ENCODE assay signal across 23 cellular contexts in genomic region chr5:179255527-179256228, GRCh38.
DNase-seq lines count a peak whose midpoint lies in the region; ATAC-seq and TF ChIP-seq lines count a peak whose summit lies in the region.
"Had no signal": no experiment of that assay in that cellular context is flagged by ENCODE, and none has a peak within 500 bp of the region (broad histone marks: within the 10 kb centered on the region; RNA-seq: fewer than 3 reads in every experiment).

No MANE protein-coding gene starts in this region.

- H3K9me3 Mint-ChIP-seq in activated naive CD4-positive, alpha-beta T cell treated with anti-CD3 and anti-CD28 coated beads, Interleukin-2, amount 10 ng/mL, durations not matched to agents 7 days and 5 days: no peaks in the 10 kb centered on the region
- H3K9me3 Mint-ChIP-seq in neural crest cell (no peaks in the 10 kb centered on the region), type B pancreatic cell (no peaks in the 10 kb centered on the region)
- H3K9me3 Mint-ChIP-seq: dendritic cell treated with granulocyte-macrophage colony-stimulating factor and Interleukin-4, amounts not matched to agents 40 ng/mL and 50 ng/mL, for 4 days; stimulated activated naive CD8-positive, alpha-beta T cell treated with anti-CD3 and anti-CD28 coated beads, Interleukin-15, Interleukin-2, amounts not matched to agents 100 ng/mL and 50 ng/mL, for 24 hours had no signal

- peaks cover 34% of the 10 kb centered on the region for H3K36me3 ChIP-seq in adipocyte (ENCODE audit: control insufficient read depth, insufficient read depth, low read length, severe bottlenecking)
- H3K36me3 ChIP-seq: tibial artery had no signal

- H3K27me3 ChIP-seq in adipocyte (replicated peaks; ENCODE audit: control insufficient read depth, insufficient read depth, low read length): no peaks in the 10 kb centered on the region
- H3K27me3 ChIP-seq: tibial artery had no signal

- no peak overlapping the region for H3K4me3 Mint-ChIP-seq in activated naive CD4-positive, alpha-beta T cell treated with anti-CD3 and anti-CD28 coated beads, Interleukin-2, amount 10 ng/mL, durations not matched to agents 7 days and 5 days
- no peak overlapping the region for H3K4me3 Mint-ChIP-seq in neural crest cell
- no peak overlapping the region for H3K4me3 Mint-ChIP-seq in type B pancreatic cell
- H3K4me3 Mint-ChIP-seq: dendritic cell treated with granulocyte-macrophage colony-stimulating factor and Interleukin-4, amounts not matched to agents 40 ng/mL and 50 ng/mL, for 4 days; memory B cell; stimulated activated naive CD8-positive, alpha-beta T cell treated with anti-CD3 and anti-CD28 coated beads, Interleukin-15, Interleukin-2, amounts not matched to agents 100 ng/mL and 50 ng/mL, for 24 hours had no signal

- no peaks in the 10 kb centered on the region for H3K4me1 Mint-ChIP-seq in activated naive CD4-positive, alpha-beta T cell treated with anti-CD3 and anti-CD28 coated beads, Interleukin-2, amount 10 ng/mL, durations not matched to agents 7 days and 5 days
- H3K4me1 Mint-ChIP-seq in neural crest cell (peaks cover 10% of the 10 kb centered on the region), type B pancreatic cell (ENCODE audit: unreplicated experiment) (peaks cover 5% of the 10 kb centered on the region)
- H3K4me1 Mint-ChIP-seq: memory B cell had no signal

- H3K4me3 ChIP-seq in adipocyte (ENCODE audit: low read length): no peak overlapping the region
- H3K4me3 ChIP-seq: tibial artery had no signal

- no peaks in the 10 kb centered on the region for H3K9me3 ChIP-seq in adipocyte (ENCODE audit: control insufficient read depth, low read length)
- H3K9me3 ChIP-seq: tibial artery had no signal

- peak; percentile 12 for DNase-seq in activated naive CD4-positive, alpha-beta T cell treated with anti-CD3 and anti-CD28 coated beads, Interleukin-2, amount 10 ng/mL, durations not matched to agents 7 days and 5 days
- DNase-seq in activated naive CD4-positive, alpha-beta T cell (lab: John Stamatoyannopoulos, UW): no peak
- no peak for DNase-seq in adipocyte (ENCODE audit: low read depth)
- DNase-seq in neural crest cell (ENCODE audit: low read depth, low spot score): no peak
- peak; percentile 60 for DNase-seq in type B pancreatic cell (ENCODE audit: extremely low spot score, unreplicated experiment)
- no peak for DNase-seq in HT-29 (ENCODE audit: low spot score)
- DNase-seq in dermis blood vessel endothelial cell: no peak
- DNase-seq: activated CD4-positive, alpha-beta T cell treated with anti-CD3 and anti-CD28 coated beads, Interleukin-2, amount 50 U/mL, for 1 hour; amygdala; COR-L47; DMS79; GF-D8; IMR-90; NCI-H1092 treated with DMSO at 0.1 percent for 48 hours; NCI-H2029; NCI-H774; T-helper 2 cell had no signal

- H3K36me3 Mint-ChIP-seq in activated naive CD4-positive, alpha-beta T cell treated with anti-CD3 and anti-CD28 coated beads, Interleukin-2, amount 10 ng/mL, durations not matched to agents 7 days and 5 days: no peaks in the 10 kb centered on the region
- H3K36me3 Mint-ChIP-seq in neural crest cell (ENCODE audit: low read depth): no peaks in the 10 kb centered on the region
- H3K36me3 Mint-ChIP-seq in type B pancreatic cell: no peaks in the 10 kb centered on the region
- H3K36me3 Mint-ChIP-seq: memory B cell had no signal

- ATAC-seq in GM19328 (IDR thresholded peaks at IDR 0.05; ENCODE audit: unreplicated experiment): no peak
- ATAC-seq: SK-N-SH treated with all-trans-retinoic acid at 6 μM for 48 hours had no signal

- H3K27me3 Mint-ChIP-seq in activated naive CD4-positive, alpha-beta T cell treated with anti-CD3 and anti-CD28 coated beads, Interleukin-2, amount 10 ng/mL, durations not matched to agents 7 days and 5 days: peaks cover 3% of the 10 kb centered on the region
- no peaks in the 10 kb centered on the region for H3K27me3 Mint-ChIP-seq in neural crest cell (ENCODE audit: low read depth)
- peaks cover 4% of the 10 kb centered on the region for H3K27me3 Mint-ChIP-seq in type B pancreatic cell
- H3K27me3 Mint-ChIP-seq: dendritic cell treated with granulocyte-macrophage colony-stimulating factor and Interleukin-4, amounts not matched to agents 40 ng/mL and 50 ng/mL, for 4 days had no signal

- CTCF ChIA-PET in activated naive CD4-positive, alpha-beta T cell treated with anti-CD3 and anti-CD28 coated beads, Interleukin-2, amount 10 ng/mL, durations not matched to agents 7 days and 5 days (lab: Charles Lee): no interaction called here

- no peak overlapping the region for H3K27ac Mint-ChIP-seq in activated naive CD4-positive, alpha-beta T cell treated with anti-CD3 and anti-CD28 coated beads, Interleukin-2, amount 10 ng/mL, durations not matched to agents 7 days and 5 days
- H3K27ac Mint-ChIP-seq in neural crest cell (ENCODE audit: unreplicated experiment) (peak overlapping the region; percentile 27), type B pancreatic cell (no peak overlapping the region)
- H3K27ac Mint-ChIP-seq: dendritic cell treated with granulocyte-macrophage colony-stimulating factor and Interleukin-4, amounts not matched to agents 40 ng/mL and 50 ng/mL, for 4 days; memory B cell; stimulated activated naive CD8-positive, alpha-beta T cell treated with anti-CD3 and anti-CD28 coated beads, Interleukin-15, Interleukin-2, amounts not matched to agents 100 ng/mL and 50 ng/mL, for 24 hours had no signal

- TF ChIP-seq CTCF in neural crest cell (conservative IDR thresholded peaks at IDR 0.05) (no peak), type B pancreatic cell (conservative IDR thresholded peaks at IDR 0.05) (no peak)

- peaks cover 38% of the 10 kb centered on the region for H3K4me1 ChIP-seq in adipocyte (ENCODE audit: control insufficient read depth, insufficient read depth, low read length)

- peak overlapping the region; percentile 19 for H3K9ac ChIP-seq in adipocyte (ENCODE audit: low read length)

Comparison
In these comparisons a context has a peak if more than half of its experiments do, and no peak if none do; other contexts are left out.
1. DNase-seq: peak in activated naive CD4-positive, alpha-beta T cell treated with anti-CD3 and anti-CD28 coated beads, Interleukin-2, amount 10 ng/mL, durations not matched to agents 7 days and 5 days (single experiment) and type B pancreatic cell (single experiment); none in activated naive CD4-positive, alpha-beta T cell (0 of 4), adipocyte (single experiment), neural crest cell (single experiment), HT-29 (single experiment) and dermis blood vessel endothelial cell (single experiment).